In the genomic region with DNA sequence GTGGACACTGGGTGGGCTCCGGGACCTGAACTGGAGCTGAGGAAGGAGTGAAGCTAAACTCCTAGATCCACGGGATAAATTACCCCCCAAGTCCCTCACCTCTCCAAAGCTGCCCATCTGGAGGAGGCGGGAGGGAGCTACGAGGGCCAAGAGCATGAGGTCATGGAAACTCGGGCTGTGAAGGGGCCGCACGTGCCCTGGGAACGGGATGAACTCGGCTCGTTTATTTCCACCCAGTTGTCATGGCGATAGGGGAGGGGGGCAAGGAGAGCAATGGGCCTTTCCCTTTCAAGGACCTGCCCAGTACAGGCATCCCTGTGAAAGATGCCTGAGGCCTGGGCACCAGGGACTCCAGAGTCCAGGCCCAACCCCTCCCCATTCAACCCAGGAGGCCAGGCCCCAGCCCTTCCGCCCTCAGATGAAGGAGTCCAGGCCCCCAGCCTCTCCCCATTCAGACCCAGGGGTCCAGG, we compare ENCODE assay signal across 8 cellular contexts.
A peak's percentile ranks its signal among the peaks of the same experiment; 100 is the strongest.
DNase-seq lines count a peak whose midpoint lies in the region; ATAC-seq, FAIRE-seq and TF ChIP-seq lines count a peak whose summit lies in the region.

No MANE protein-coding gene starts in this region.

- ATAC-seq in memory B cell (ENCODE audit: low read depth): no peak

- TF ChIP-seq CTCF in GM10248 (IDR thresholded peaks at IDR 0.05; ENCODE audit: control extremely low read depth, extremely low read depth, low read depth, missing control alignments): no peak

- FAIRE-seq in urothelium cell line (lab: Jason Lieb, UNC): no peak

- CTCF ChIA-PET in GM10248 (lab: Yijun Ruan, JAX): interaction anchor here (1.5 kb wide), 1 partner anchor 20 kb away, joined by 4 read pairs; no protein-coding TSS in a partner anchor

- H3K36me3 Mint-ChIP-seq in memory B cell: peaks cover 11% of the 10 kb centered on the region

- no peaks in the 10 kb centered on the region for H3K27me3 Mint-ChIP-seq in memory B cell

- H3K4me3 Mint-ChIP-seq in memory B cell: no peak overlapping the region

- DNase-seq in NCI-H82 (lab: John Stamatoyannopoulos, UW): peak; percentile 50
- no peak for DNase-seq in NCI-H82 treated with DMSO at 0.1 percent for 48 hours (lab: John Stamatoyannopoulos, UW; ENCODE audit: unreplicated experiment)
- peak; percentile 79 for DNase-seq in ecto neural progenitor cell (ENCODE audit: low spot score)
- DNase-seq in memory B cell (ENCODE audit: low spot score in 2 of 2): no peak
- DNase-seq in urothelium cell line (ENCODE audit: low spot score): peak; percentile 70
- no peak for DNase-seq in GM10248 (ENCODE audit: extremely low spot score)
- no peak for DNase-seq in NOMO-1 treated with DMSO at 0.1 percent for 48 hours (lab: John Stamatoyannopoulos, UW; ENCODE audit: unreplicated experiment)
- no peak for DNase-seq in NCI-H1436 treated with DMSO at 0.1 percent for 48 hours (lab: John Stamatoyannopoulos, UW)

- POLR2A ChIA-PET in GM10248 (lab: Yijun Ruan, JAX): interaction anchor here (0.9 kb wide), 1 partner anchor 29 kb away, joined by 3 read pairs; no protein-coding TSS in a partner anchor

- peak overlapping the region; percentile 71 for H3K27ac Mint-ChIP-seq in memory B cell

- no peaks in the 10 kb centered on the region for H3K9me3 Mint-ChIP-seq in memory B cell

- H3K4me1 Mint-ChIP-seq in memory B cell: peaks cover 33% of the 10 kb centered on the region

Comparison
In these comparisons a context has a peak if more than half of its experiments do, and no peak if none do; other contexts are left out.
1. DNase-seq: peak in NCI-H82 (single experiment), ecto neural progenitor cell (single experiment) and urothelium cell line (single experiment); none in NCI-H82 treated with DMSO at 0.1 percent for 48 hours (single experiment), memory B cell (0 of 2), GM10248 (single experiment), NOMO-1 treated with DMSO at 0.1 percent for 48 hours (single experiment) and NCI-H1436 treated with DMSO at 0.1 percent for 48 hours (single experiment).